In genomic region chr1:51236548-51237312, GRCh38 we compare ENCODE assay signal across 8 cellular contexts. TPM values are rescaled to one million over a fixed set of nuclear protein-coding genes. Genes with fewer than 3 reads are reported as not detected.
A peak's percentile ranks its signal among the peaks of the same experiment; 100 is the strongest.
DNase-seq lines count a peak whose midpoint lies in the region; ATAC-seq, FAIRE-seq and TF ChIP-seq lines count a peak whose summit lies in the region.

No MANE protein-coding gene starts in this region.

- no peak for TF ChIP-seq CTCF in CD14-positive monocyte (IDR thresholded peaks at IDR 0.05)
- no peak for TF ChIP-seq CTCF in MCF 10A (IDR thresholded peaks at IDR 0.05; ENCODE audit: unreplicated experiment)

- H3K27me3 ChIP-seq in small intestine (ENCODE audit: control insufficient read depth in 2 of 2, insufficient read depth in 2 of 2, low read length in 2 of 2), result no peaks in the 10 kb centered on the region

- peak; percentile 57 for DNase-seq in CD14-positive monocyte (ENCODE audit: low spot score)
- peak; percentile 25 for DNase-seq in HuH-7 (ENCODE audit: low spot score)
- DNase-seq in T-helper 2 cell, result peak; percentile 11 to 52 (median 23)
- DNase-seq in MCF 10A (ENCODE audit: unreplicated experiment), result peak; percentile 61
- peak; percentile 46 for DNase-seq in iPS-NIHi11 (ENCODE audit: low spot score)
- DNase-seq in small intestine, result peak; percentile 65
- no peak for DNase-seq in GM12892 (ENCODE audit: insufficient read length)

- H3K27ac ChIP-seq in small intestine (ENCODE audit: low read depth in 1 of 2, low read length in 1 of 2), result peak overlapping the region; percentile 96

- ATAC-seq in GM21423 (IDR thresholded peaks at IDR 0.05; ENCODE audit: unreplicated experiment), result peak; percentile 18

- H3K4me1 Mint-ChIP-seq in CD14-positive monocyte, result peaks cover 26% of the 10 kb centered on the region
- peaks cover 29% of the 10 kb centered on the region for H3K4me1 Mint-ChIP-seq in MCF 10A (ENCODE audit: insufficient read depth, unreplicated experiment)

- TSS peak; percentile 80 for BruUV-seq in MCF 10A (replicated peaks; lab: Mats Ljungman, UMichigan)

- POLR2A ChIA-PET in MCF 10A (lab: Yijun Ruan, JAX), result interaction anchor here (0.5 to 6.0 kb wide), 31 partner anchors 10 to 1097 kb away, joined by 3 to 63 read pairs (median 6); partner anchors contain the start of genes CDKN2C, FAF1 and NRDC

- H3K27ac Mint-ChIP-seq in CD14-positive monocyte (no peak overlapping the region), MCF 10A (ENCODE audit: low read depth, unreplicated experiment) (no peak overlapping the region)

- peak overlapping the region; percentile 69 to 87 for H3K4me3 ChIP-seq in small intestine (ENCODE audit: low read depth in 1 of 2, low read length in 2 of 2)

- no peaks in the 10 kb centered on the region for H3K36me3 ChIP-seq in small intestine (ENCODE audit: control insufficient read depth in 2 of 2, insufficient read depth in 2 of 2, low read length in 2 of 2)

- CTCF ChIA-PET in MCF 10A (lab: Yijun Ruan, JAX), result interaction anchor here (0.7 to 2.9 kb wide), 4 partner anchors 45 to 287 kb away, joined by 3 to 20 read pairs (median 6); no protein-coding TSS in a partner anchor

- intact Hi-C loops in CD14-positive monocyte (cut with micrococcal nuclease), result loop anchor here in 1 of 2 donors (5.0 kb wide), 2 partner anchors 36 to 64 kb away; no protein-coding TSS in a partner anchor
- intact Hi-C loops in MCF 10A (cut with micrococcal nuclease), result loop anchor here (10.0 kb wide), 1 partner anchor 58 kb away; no protein-coding TSS in a partner anchor

- TF ChIP-seq POLR2A in GM12892 (IDR thresholded peaks at IDR 0.05; ENCODE audit: low read depth, low read length), result no peak

- FAIRE-seq in small intestine (lab: Jason Lieb, UNC) (no peak), GM12892 (lab: Jason Lieb, UNC) (no peak)

- H3K9me3 Mint-ChIP-seq in CD14-positive monocyte (peaks cover 0 to 2% (median 0%) of the 10 kb centered on the region in 7 donors), MCF 10A (ENCODE audit: unreplicated experiment) (no peaks in the 10 kb centered on the region)

- H3K4me3 Mint-ChIP-seq in CD14-positive monocyte (no peak overlapping the region), MCF 10A (ENCODE audit: unreplicated experiment) (no peak overlapping the region)

- H3K27me3 Mint-ChIP-seq in CD14-positive monocyte (ENCODE audit: low read depth in 3 of 3) (peaks cover 0 to 6% (median 0%) of the 10 kb centered on the region in 3 donors), MCF 10A (ENCODE audit: insufficient read depth, unreplicated experiment) (no peaks in the 10 kb centered on the region)

- H3K9me3 ChIP-seq in small intestine (ENCODE audit: control insufficient read depth, low read depth), result no peaks in the 10 kb centered on the region

- WGBS in small intestine, 3 donors, result 0% methylated on average over 32 to 49 of the region's 49 CpGs

- H3K36me3 Mint-ChIP-seq in CD14-positive monocyte (peaks cover 8 to 14% of the 10 kb centered on the region in 2 donors), MCF 10A (ENCODE audit: insufficient read depth, unreplicated experiment) (no peaks in the 10 kb centered on the region)

- peaks cover 9% of the 10 kb centered on the region in 2 donors for H3K4me1 ChIP-seq in small intestine (ENCODE audit: control insufficient read depth in 2 of 2, insufficient read depth in 1 of 2, low read depth in 1 of 2, low read length in 1 of 2)

RNA-seq across cellular contexts. Expression of gene RNF11, which starts 0.7 kb away (rescaled TPM):
- polyA plus RNA-seq in CD14-positive monocyte (10 to 100 TPM; 25.3 to 28.4 TPM), small intestine (10 to 100 TPM; 41.9 to 88.6 (median 74.6) TPM)
- 73.1 and 86.0 TPM in 2 replicates for total RNA-seq in MCF 10A (2022)
- polyA plus RNA-seq in GM12892 (2012; ENCODE audit: missing spikeins), result 39.2 TPM
